ENCODE assay signal across 8 cellular contexts in genomic region chr1:1305300-1306069, GRCh38. TPM values are rescaled to one million over a fixed set of nuclear protein-coding genes. Genes with fewer than 3 reads are reported as not detected.
A peak's percentile ranks its signal among the peaks of the same experiment; 100 is the strongest.
DNase-seq lines count a peak whose midpoint lies in the region; ATAC-seq, FAIRE-seq and TF ChIP-seq lines count a peak whose summit lies in the region.

No MANE protein-coding gene starts in this region.

- H3K79me2 ChIP-seq in H9 (ENCODE audit: insufficient read depth, low read length): no peaks in the 10 kb centered on the region

- H3K9me3 Mint-ChIP-seq in H9 (no peaks in the 10 kb centered on the region; a peak in 1 of 5 replicates), glutamatergic neuron (ENCODE audit: unreplicated experiment) (peaks cover 21% of the 10 kb centered on the region), progenitor cell of endocrine pancreas (ENCODE audit: low read depth) (no peaks in the 10 kb centered on the region)

- no peak overlapping the region for H3K23ac ChIP-seq in H9 (ENCODE audit: insufficient read length, low read depth, low read length)

- no peaks in the 10 kb centered on the region for H3K79me1 ChIP-seq in H9 (ENCODE audit: insufficient read depth, low read depth, low read length, poor library complexity, severe bottlenecking)

- H3K4me2 ChIP-seq in H9 (ENCODE audit: insufficient read depth, insufficient read length, low read length): peak overlapping the region; percentile 16

- no peaks in the 10 kb centered on the region for H3K27me3 ChIP-seq in H9 (ENCODE audit: insufficient read depth, low read length)

- POLR2A ChIA-PET in RWPE1 (lab: Yijun Ruan, JAX; ENCODE audit: low non-redundant PET): interaction anchor here (0.5 kb wide), 1 partner anchor 13 kb away, joined by 4 read pairs; no protein-coding TSS in a partner anchor

- H3K4me1 ChIP-seq in H9 (ENCODE audit: insufficient read depth, low read length): peaks cover 5% of the 10 kb centered on the region; the same call in 1 of the 2 replicates

- no peak overlapping the region for H3K14ac ChIP-seq in H9 (ENCODE audit: insufficient read depth, low read length)

- no peak overlapping the region for H3K4ac ChIP-seq in H9 (ENCODE audit: low read depth, low read length)

- no peak overlapping the region for H3K18ac ChIP-seq in H9 (ENCODE audit: insufficient read length, low read depth, low read length)

- no peak overlapping the region for H2BK12ac ChIP-seq in H9 (ENCODE audit: insufficient read length, low read depth, low read length)

- no peak overlapping the region for H3K27ac ChIP-seq in H9 (ENCODE audit: insufficient read length, low read depth, low read length)
- peak overlapping the region; percentile 100 for H3K27ac ChIP-seq in RWPE1

- H3K9ac ChIP-seq in H9 (ENCODE audit: extremely low read depth, insufficient read length, low read length): no peak overlapping the region

- no peak overlapping the region for H4K8ac ChIP-seq in H9 (replicated peaks; ENCODE audit: insufficient read length, low read depth, low read length)

- no peak overlapping the region for H3K56ac ChIP-seq in H9 (ENCODE audit: insufficient read length, low read depth, low read length)

- ATAC-seq in HG03196 (IDR thresholded peaks at IDR 0.05; ENCODE audit: unreplicated experiment): no peak

- no peaks in the 10 kb centered on the region for H4K20me1 ChIP-seq in H9 (ENCODE audit: control insufficient read depth, insufficient read depth, insufficient read length)

- H3K27ac Mint-ChIP-seq in H9: peak overlapping the region in 2 of 3 experiments; percentile 83 to 95; a peak in 3 of 7 replicates
- peak overlapping the region; percentile 99 for H3K27ac Mint-ChIP-seq in glutamatergic neuron (ENCODE audit: unreplicated experiment)
- H3K27ac Mint-ChIP-seq in progenitor cell of endocrine pancreas: no peak overlapping the region

- H4K91ac ChIP-seq in H9 (ENCODE audit: insufficient read length, low read depth, low read length): no peak overlapping the region

- H3K27me3 Mint-ChIP-seq in H9 (ENCODE audit: low read depth): peaks cover 3% of the 10 kb centered on the region; the same call in 1 of the 2 replicates
- peaks cover 27% of the 10 kb centered on the region for H3K27me3 Mint-ChIP-seq in glutamatergic neuron (ENCODE audit: unreplicated experiment)
- H3K27me3 Mint-ChIP-seq in progenitor cell of endocrine pancreas: no peaks in the 10 kb centered on the region

- DNase-seq in AML-193 (lab: John Stamatoyannopoulos, UW) (peak; percentile 36 to 42), H9 (peak; percentile 56), RWPE1 (ENCODE audit: low spot score) (peak; percentile 85), activated gamma-delta T cell treated with Interleukin-2 at 50 U/mL for 16 hours (peak; percentile 83), glutamatergic neuron (peak; percentile 78), progenitor cell of endocrine pancreas (ENCODE audit: low spot score, unreplicated experiment) (no peak), D721Med (ENCODE audit: insufficient read length, low spot score) (no peak)

- no peak overlapping the region for H4K5ac ChIP-seq in H9 (ENCODE audit: insufficient read length, low read depth, low read length)

- no peak overlapping the region for H2AK5ac ChIP-seq in H9 (ENCODE audit: insufficient read length, low read length)

- no peak overlapping the region for H2BK20ac ChIP-seq in H9 (ENCODE audit: low read depth, low read length, poor library complexity, severe bottlenecking)

- no peak for FAIRE-seq in D721Med (lab: Jason Lieb, UNC)

- no CpG with 5 or more reads among the region's 25 CpGs for WGBS in H9 (ENCODE audit: extremely low coverage, insufficient read length, low lambda C conversion rate)

- H3K4me3 Mint-ChIP-seq in H9: peak overlapping the region; percentile 74 to 86; a peak in 4 of 5 replicates
- H3K4me3 Mint-ChIP-seq in glutamatergic neuron (ENCODE audit: unreplicated experiment): peak overlapping the region; percentile 97
- H3K4me3 Mint-ChIP-seq in progenitor cell of endocrine pancreas (ENCODE audit: low read depth): peak overlapping the region; percentile 85

- CTCF ChIA-PET in RWPE1 (lab: Yijun Ruan, JAX): interaction anchor here (1.6 kb wide), 1 partner anchor 14 kb away, joined by 5 read pairs; no protein-coding TSS in a partner anchor

- no peak overlapping the region for H2BK5ac ChIP-seq in H9 (ENCODE audit: insufficient read length, low read length)

- TF ChIP-seq CTCF in H9 (conservative IDR thresholded peaks at IDR 0.05) (no peak), RWPE1 (conservative IDR thresholded peaks at IDR 0.05; ENCODE audit: low read depth) (no peak), glutamatergic neuron (IDR thresholded peaks at IDR 0.05; ENCODE audit: partially characterized antibody, unreplicated experiment) (no peak), progenitor cell of endocrine pancreas (IDR thresholded peaks at IDR 0.05; ENCODE audit: unreplicated experiment) (no peak), D721Med (IDR thresholded peaks at IDR 0.05; ENCODE audit: insufficient read depth, missing control alignments) (no peak)

- H3T11ph ChIP-seq in H9 (ENCODE audit: low read length): no peak overlapping the region

- H2AFZ ChIP-seq in H9 (ENCODE audit: low read length): no peak overlapping the region

- H3K4me1 Mint-ChIP-seq in H9 (peaks cover 18 to 31% of the 10 kb centered on the region in 2 experiments), glutamatergic neuron (ENCODE audit: low read depth, unreplicated experiment) (no peaks in the 10 kb centered on the region), progenitor cell of endocrine pancreas (ENCODE audit: low read depth) (peaks cover 14% of the 10 kb centered on the region)

- H3K23me2 ChIP-seq in H9 (ENCODE audit: insufficient read length, low read depth, low read length, poor library complexity, severe bottlenecking): peaks cover 15% of the 10 kb centered on the region

- no peak overlapping the region for H2BK120ac ChIP-seq in H9 (ENCODE audit: low read depth, low read length, poor library complexity, severe bottlenecking)

- H2BK15ac ChIP-seq in H9 (ENCODE audit: low read depth, low read length): no peak overlapping the region

- H3K9me3 ChIP-seq in H9 (ENCODE audit: control insufficient read depth, low read depth, low read length): no peaks in the 10 kb centered on the region

- peaks cover 0 to 2% (median 2%) of the 10 kb centered on the region in 3 experiments; a peak in 3 of 7 replicates for H3K36me3 Mint-ChIP-seq in H9 (ENCODE audit: insufficient read depth in 1 of 3, low read depth in 3 of 3)
- no peaks in the 10 kb centered on the region for H3K36me3 Mint-ChIP-seq in glutamatergic neuron (ENCODE audit: unreplicated experiment)
- no peaks in the 10 kb centered on the region for H3K36me3 Mint-ChIP-seq in progenitor cell of endocrine pancreas (ENCODE audit: insufficient read depth)

RNA-seq across cellular contexts. Expression of gene ACAP3, which starts 2.2 kb away (rescaled TPM):
- total RNA-seq in H9 (2021) (39.5 and 41.4 TPM in 2 replicates), glutamatergic neuron (ENCODE audit: unreplicated experiment) (1,099 TPM), progenitor cell of endocrine pancreas (111 and 124 TPM in 2 replicates)

RNA-seq across cellular contexts. Expression of gene PUSL1, which starts 2.9 kb away (rescaled TPM):
- total RNA-seq in H9 (2021): 38.0 and 40.9 TPM in 2 replicates
- 45.5 TPM for total RNA-seq in glutamatergic neuron (ENCODE audit: unreplicated experiment)
- total RNA-seq in progenitor cell of endocrine pancreas: 13.8 and 17.9 TPM in 2 replicates

RNA-seq across cellular contexts. Expression of gene INTS11, which starts 19.0 kb away (rescaled TPM):
- 138 and 139 TPM in 2 replicates for total RNA-seq in H9 (2021)
- 147 TPM for total RNA-seq in glutamatergic neuron (ENCODE audit: unreplicated experiment)
- 163 and 177 TPM in 2 replicates for total RNA-seq in progenitor cell of endocrine pancreas

RNA-seq across cellular contexts. Expression of gene CPTP, which starts 19.1 kb away (rescaled TPM):
- 14.0 and 15.0 TPM in 2 replicates for total RNA-seq in H9 (2021)
- total RNA-seq in glutamatergic neuron (ENCODE audit: unreplicated experiment): 18.7 TPM
- total RNA-seq in progenitor cell of endocrine pancreas: 16.8 and 17.5 TPM in 2 replicates

RNA-seq across cellular contexts. Expression of gene SCNN1D, which starts 25.2 kb away (rescaled TPM):
- total RNA-seq in H9 (2021) (4.0 and 5.8 TPM in 2 replicates), glutamatergic neuron (ENCODE audit: unreplicated experiment) (8.4 TPM), progenitor cell of endocrine pancreas (7.4 and 11.3 TPM in 2 replicates)

Comparison
In these comparisons a context has a peak if more than half of its experiments do, and no peak if none do; other contexts are left out.
1. DNase-seq: peak in AML-193 (2 of 2), H9 (single experiment), RWPE1 (single experiment), activated gamma-delta T cell treated with Interleukin-2 at 50 U/mL for 16 hours (single experiment) and glutamatergic neuron (single experiment); none in progenitor cell of endocrine pancreas (single experiment) and D721Med (single experiment).
2. Peak in every context shown above with its lines, with median percentiles within 50 percentile points of each other: H3K4me3 Mint-ChIP-seq.